Comparison of ENCODE assay signal across 10 cellular contexts in genomic region chr19:4208385-4209094, GRCh38. TPM values are rescaled to one million over a fixed set of nuclear protein-coding genes. Genes with fewer than 3 reads are reported as not detected.
DNase-seq lines count a peak whose midpoint lies in the region; ATAC-seq, FAIRE-seq and TF ChIP-seq lines count a peak whose summit lies in the region.
"Had no signal": no experiment of that assay in that cellular context is flagged by ENCODE, and none has a peak within 500 bp of the region (broad histone marks: within the 10 kb centered on the region; RNA-seq: fewer than 3 reads in every experiment).

No MANE protein-coding gene starts in this region.

- CTCF ChIA-PET in endothelial cell of umbilical vein (lab: Charles Lee) = interaction anchor here (0.6 to 2.2 kb wide), 9 partner anchors 11 to 221 kb away, joined by 3 to 14 read pairs (median 4); partner anchors contain the start of gene EBI3

- no peak overlapping the region for H3K4me2 ChIP-seq in endothelial cell of umbilical vein (ENCODE audit: insufficient read depth, low read length)

- H3K4me1 Mint-ChIP-seq in activated CD4-positive, alpha-beta T cell treated with anti-CD3 and anti-CD28 coated beads, Interleukin-2, amount 10 ng/mL, durations not matched to agents 24 days and 14 days = peaks cover 2% of the 10 kb centered on the region

- no peak overlapping the region for H3K9ac ChIP-seq in endothelial cell of umbilical vein (replicated peaks; ENCODE audit: extremely low read depth, insufficient read depth, low read length)

- no peaks in the 10 kb centered on the region for H4K20me1 ChIP-seq in endothelial cell of umbilical vein (replicated peaks; ENCODE audit: control insufficient read depth, extremely low read depth, insufficient read depth, low read length)

- intact Hi-C loops in endothelial cell of umbilical vein (cut with micrococcal nuclease) = no loop called here
- intact Hi-C loops in activated CD4-positive, alpha-beta T cell treated with anti-CD3 and anti-CD28 coated beads, Interleukin-2, amount 10 ng/mL, durations not matched to agents 24 days and 14 days (cut with micrococcal nuclease) = no loop called here

- H3K9me3 Mint-ChIP-seq in activated CD4-positive, alpha-beta T cell treated with anti-CD3 and anti-CD28 coated beads, Interleukin-2, amount 10 ng/mL, durations not matched to agents 24 days and 14 days = no peaks in the 10 kb centered on the region

- no peaks in the 10 kb centered on the region for H3K9me3 ChIP-seq in endothelial cell of umbilical vein (replicated peaks; ENCODE audit: control insufficient read depth, insufficient read depth, low read length)

- no peaks in the 10 kb centered on the region for H3K79me2 ChIP-seq in endothelial cell of umbilical vein (ENCODE audit: control insufficient read depth, insufficient read depth, low read length)

- no peaks in the 10 kb centered on the region for H3K36me3 ChIP-seq in endothelial cell of umbilical vein (ENCODE audit: control insufficient read depth in 2 of 2, extremely low read depth in 1 of 2, insufficient read depth in 2 of 2, low read length in 2 of 2)

- POLR2A ChIA-PET in endothelial cell of umbilical vein (lab: Charles Lee) = no interaction called here

- H3K27ac Mint-ChIP-seq in activated CD4-positive, alpha-beta T cell treated with anti-CD3 and anti-CD28 coated beads, Interleukin-2, amount 10 ng/mL, durations not matched to agents 24 days and 14 days = no peak overlapping the region

- H3K4me3 Mint-ChIP-seq in activated CD4-positive, alpha-beta T cell treated with anti-CD3 and anti-CD28 coated beads, Interleukin-2, amount 10 ng/mL, durations not matched to agents 24 days and 14 days = no peak overlapping the region

- no peak overlapping the region for H3K27ac ChIP-seq in endothelial cell of umbilical vein (ENCODE audit: insufficient read depth, low read depth, low read length)

- no peak overlapping the region for H2AFZ ChIP-seq in endothelial cell of umbilical vein (ENCODE audit: low read depth, low read length)

- peak; percentile 29 for DNase-seq in stimulated activated CD4-positive, alpha-beta T cell treated with anti-CD3 and anti-CD28 coated beads, Interleukin-15, amount 100 ng/mL, for 24 hours
- no peak for DNase-seq in stimulated activated CD4-positive, alpha-beta T cell treated with anti-CD3 and anti-CD28 coated beads, Interleukin-4, amount 100 ng/mL, for 4 hours
- DNase-seq in NCI-H2171 treated with DMSO at 0.1 percent for 48 hours (lab: John Stamatoyannopoulos, UW) (peak; percentile 35), endothelial cell of umbilical vein (ENCODE audit: low read depth, low spot score) (no peak), activated T-cell treated with anti-CD3 and anti-CD28 coated beads for 4 hours (no peak)
- DNase-seq in activated CD4-positive, alpha-beta T cell treated with anti-CD3 and anti-CD28 coated beads, Interleukin-2, amount 10 ng/mL, durations not matched to agents 24 days and 14 days = no peak
- DNase-seq: activated effector memory CD4-positive, alpha-beta T cell treated with Interleukin-2 at 50 U/mL for 16 hours had no signal

- no TSS peak for BruUV-seq in endothelial cell of umbilical vein (replicated peaks; lab: Mats Ljungman, UMichigan)

- ATAC-seq in GM18505 (IDR thresholded peaks at IDR 0.05; ENCODE audit: unreplicated experiment) (no peak), HG02970 (IDR thresholded peaks at IDR 0.05; ENCODE audit: low FRiP score, unreplicated experiment) (no peak)

- no peaks in the 10 kb centered on the region for H3K27me3 ChIP-seq in endothelial cell of umbilical vein (ENCODE audit: control insufficient read depth in 2 of 2, insufficient read depth in 2 of 2, low read length in 2 of 2)

- no peaks in the 10 kb centered on the region for H3K36me3 Mint-ChIP-seq in activated CD4-positive, alpha-beta T cell treated with anti-CD3 and anti-CD28 coated beads, Interleukin-2, amount 10 ng/mL, durations not matched to agents 24 days and 14 days (ENCODE audit: low read depth)

- H3K4me1 ChIP-seq in endothelial cell of umbilical vein (ENCODE audit: control insufficient read depth, extremely low read depth, insufficient read depth, low read length) = no peaks in the 10 kb centered on the region

- H3K4me3 ChIP-seq in endothelial cell of umbilical vein (replicated peaks in 1 of 3; ENCODE audit: insufficient read depth in 1 of 3, low read depth in 1 of 3, low read length in 3 of 3) = no peak overlapping the region
- H3K4me3 ChIP-seq: lung had no signal

- peak; percentile 37 to 74 for TF ChIP-seq CTCF in endothelial cell of umbilical vein (IDR thresholded peaks at IDR 0.05; ENCODE audit: extremely low read depth in 1 of 2, insufficient read depth in 1 of 2, low read depth in 1 of 2, low read length in 2 of 2)

- dilution Hi-C loops in endothelial cell of umbilical vein (cut with MboI; ENCODE audit: extremely low pct_ligation_motif_present, low sequenced_read_pairs) = no loop called here

- H3K9me1 ChIP-seq in endothelial cell of umbilical vein (replicated peaks; ENCODE audit: control insufficient read depth, extremely low read depth, insufficient read depth, low read length) = no peaks in the 10 kb centered on the region

- TF ChIP-seq POLR2A in endothelial cell of umbilical vein (IDR thresholded peaks at IDR 0.05; ENCODE audit: low read depth, low read length) (no peak), GM18505 (IDR thresholded peaks at IDR 0.05; ENCODE audit: borderline replicate concordance, extremely low read depth, insufficient read depth, insufficient read length) (no peak)

- FAIRE-seq in endothelial cell of umbilical vein (lab: Jason Lieb, UNC) = peak; percentile 80

- no peaks in the 10 kb centered on the region for H3K27me3 Mint-ChIP-seq in activated CD4-positive, alpha-beta T cell treated with anti-CD3 and anti-CD28 coated beads, Interleukin-2, amount 10 ng/mL, durations not matched to agents 24 days and 14 days

RNA-seq across cellular contexts. Expression of gene EBI3, which starts 20.8 kb away (rescaled TPM):
- total RNA-seq in endothelial cell of umbilical vein = 0.29 and 0.46 TPM in 2 replicates
- 1.0 and 1.8 TPM in 2 replicates for polyA plus RNA-seq in endothelial cell of umbilical vein
- polyA plus RNA-seq in endothelial cell of umbilical vein (2011; cell fraction: cytosol; rRNA removed) = 0.49 and 0.72 TPM in 2 replicates
- 0.35 and 0.51 TPM in 2 replicates for polyA plus RNA-seq in endothelial cell of umbilical vein (2011; cell fraction: nucleus; rRNA removed)
- 0.91 and 1.9 TPM in 2 replicates for polyA plus RNA-seq in endothelial cell of umbilical vein (2012)
- 0.32 TPM in 2 replicates for polyA minus RNA-seq in endothelial cell of umbilical vein
- polyA minus RNA-seq in endothelial cell of umbilical vein (2011; cell fraction: cytosol; rRNA and poly(A)+ RNA removed) = 1.6 TPM
- polyA minus RNA-seq in endothelial cell of umbilical vein (2011; cell fraction: nucleus; rRNA and poly(A)+ RNA removed) = not detected in 2 replicates
- total RNA-seq in activated CD4-positive, alpha-beta T cell treated with anti-CD3 and anti-CD28 coated beads, Interleukin-2, amount 10 ng/mL, durations not matched to agents 24 days and 14 days = 44.0 and 45.0 TPM in 2 replicates

RNA-seq across cellular contexts. Expression of gene ANKRD24, which starts 26.1 kb away (rescaled TPM):
- 0.18 and 0.27 TPM in 2 replicates for total RNA-seq in endothelial cell of umbilical vein
- 0.07 and 0.08 TPM in 2 replicates for polyA plus RNA-seq in endothelial cell of umbilical vein
- 0.06 and 0.12 TPM in 2 replicates for polyA plus RNA-seq in endothelial cell of umbilical vein (2011; cell fraction: cytosol; rRNA removed)
- polyA plus RNA-seq in endothelial cell of umbilical vein (2011; cell fraction: nucleus; rRNA removed) = 0.64 and 0.91 TPM in 2 replicates
- polyA plus RNA-seq in endothelial cell of umbilical vein (2012) = 0.12 and 0.53 TPM in 2 replicates
- 0.10 TPM in 1 of 2 replicates, not detected in the other for polyA minus RNA-seq in endothelial cell of umbilical vein
- not detected for polyA minus RNA-seq in endothelial cell of umbilical vein (2011; cell fraction: cytosol; rRNA and poly(A)+ RNA removed)
- not detected in 2 replicates for polyA minus RNA-seq in endothelial cell of umbilical vein (2011; cell fraction: nucleus; rRNA and poly(A)+ RNA removed)
- 0.50 and 0.72 TPM in 2 replicates for total RNA-seq in activated CD4-positive, alpha-beta T cell treated with anti-CD3 and anti-CD28 coated beads, Interleukin-2, amount 10 ng/mL, durations not matched to agents 24 days and 14 days

RNA-seq across cellular contexts. Expression of gene SIRT6, which starts 26.2 kb away (rescaled TPM):
- total RNA-seq in endothelial cell of umbilical vein = 26.9 and 28.1 TPM in 2 replicates
- polyA plus RNA-seq in endothelial cell of umbilical vein = 36.6 and 41.2 TPM in 2 replicates
- polyA plus RNA-seq in endothelial cell of umbilical vein (2011; cell fraction: cytosol; rRNA removed) = 13.9 and 26.7 TPM in 2 replicates
- 41.7 and 49.9 TPM in 2 replicates for polyA plus RNA-seq in endothelial cell of umbilical vein (2011; cell fraction: nucleus; rRNA removed)
- 15.8 and 19.5 TPM in 2 replicates for polyA plus RNA-seq in endothelial cell of umbilical vein (2012)
- polyA minus RNA-seq in endothelial cell of umbilical vein = 9.4 and 16.9 TPM in 2 replicates
- 22.4 TPM for polyA minus RNA-seq in endothelial cell of umbilical vein (2011; cell fraction: cytosol; rRNA and poly(A)+ RNA removed)
- polyA minus RNA-seq in endothelial cell of umbilical vein (2011; cell fraction: nucleus; rRNA and poly(A)+ RNA removed) = 12.1 and 20.4 TPM in 2 replicates
- 39.8 and 48.0 TPM in 2 replicates for total RNA-seq in activated CD4-positive, alpha-beta T cell treated with anti-CD3 and anti-CD28 coated beads, Interleukin-2, amount 10 ng/mL, durations not matched to agents 24 days and 14 days

RNA-seq across cellular contexts. Expression of gene YJU2, which starts 38.3 kb away (rescaled TPM):
- 21.5 and 23.0 TPM in 2 replicates for total RNA-seq in endothelial cell of umbilical vein
- 20.7 and 22.9 TPM in 2 replicates for polyA plus RNA-seq in endothelial cell of umbilical vein
- polyA plus RNA-seq in endothelial cell of umbilical vein (2011; cell fraction: cytosol; rRNA removed) = 22.5 and 27.0 TPM in 2 replicates
- 17.8 and 19.5 TPM in 2 replicates for polyA plus RNA-seq in endothelial cell of umbilical vein (2011; cell fraction: nucleus; rRNA removed)
- polyA plus RNA-seq in endothelial cell of umbilical vein (2012) = 12.8 and 13.5 TPM in 2 replicates
- 13.5 and 18.6 TPM in 2 replicates for polyA minus RNA-seq in endothelial cell of umbilical vein
- 14.6 TPM for polyA minus RNA-seq in endothelial cell of umbilical vein (2011; cell fraction: cytosol; rRNA and poly(A)+ RNA removed)
- polyA minus RNA-seq in endothelial cell of umbilical vein (2011; cell fraction: nucleus; rRNA and poly(A)+ RNA removed) = 6.2 and 11.0 TPM in 2 replicates
- total RNA-seq in activated CD4-positive, alpha-beta T cell treated with anti-CD3 and anti-CD28 coated beads, Interleukin-2, amount 10 ng/mL, durations not matched to agents 24 days and 14 days = 35.5 and 38.2 TPM in 2 replicates

RNA-seq across cellular contexts. Expression of gene CREB3L3, which starts 55.1 kb away (rescaled TPM):
- not detected in 2 replicates for total RNA-seq in endothelial cell of umbilical vein
- not detected in 2 replicates for polyA plus RNA-seq in endothelial cell of umbilical vein
- not detected in 2 replicates for polyA plus RNA-seq in endothelial cell of umbilical vein (2011; cell fraction: cytosol; rRNA removed)
- polyA plus RNA-seq in endothelial cell of umbilical vein (2011; cell fraction: nucleus; rRNA removed) = not detected in 2 replicates
- polyA plus RNA-seq in endothelial cell of umbilical vein (2012) = not detected in 2 replicates
- not detected in 2 replicates for polyA minus RNA-seq in endothelial cell of umbilical vein
- 0.31 TPM for polyA minus RNA-seq in endothelial cell of umbilical vein (2011; cell fraction: cytosol; rRNA and poly(A)+ RNA removed)
- not detected in 2 replicates for polyA minus RNA-seq in endothelial cell of umbilical vein (2011; cell fraction: nucleus; rRNA and poly(A)+ RNA removed)
- total RNA-seq in activated CD4-positive, alpha-beta T cell treated with anti-CD3 and anti-CD28 coated beads, Interleukin-2, amount 10 ng/mL, durations not matched to agents 24 days and 14 days = 0.12 TPM in 1 of 2 replicates, not detected in the other
- total RNA-seq: lung had no signal

Comparison
In these comparisons a context has a peak if more than half of its experiments do, and no peak if none do; other contexts are left out.
1. DNase-seq: peak in stimulated activated CD4-positive, alpha-beta T cell treated with anti-CD3 and anti-CD28 coated beads, Interleukin-15, amount 100 ng/mL, for 24 hours (single experiment) and NCI-H2171 treated with DMSO at 0.1 percent for 48 hours (single experiment); none in stimulated activated CD4-positive, alpha-beta T cell treated with anti-CD3 and anti-CD28 coated beads, Interleukin-4, amount 100 ng/mL, for 4 hours (0 of 2), endothelial cell of umbilical vein (single experiment), activated T-cell treated with anti-CD3 and anti-CD28 coated beads for 4 hours (single experiment) and activated CD4-positive, alpha-beta T cell treated with anti-CD3 and anti-CD28 coated beads, Interleukin-2, amount 10 ng/mL, durations not matched to agents 24 days and 14 days (single experiment).
2. RNA of gene EBI3, which starts 20.8 kb away (total RNA-seq): 44.0 to 45.0 TPM in activated CD4-positive, alpha-beta T cell treated with anti-CD3 and anti-CD28 coated beads, Interleukin-2, amount 10 ng/mL, durations not matched to agents 24 days and 14 days; 0.29 to 0.46 TPM in endothelial cell of umbilical vein; every median in the first group is over 10 times any median in the second.